In genomic region chr17:77781536-77781935, GRCh38 we compare ENCODE assay signal across 1 cellular context.
TF ChIP-seq lines count a peak whose summit lies in the region.

No MANE protein-coding gene starts in this region.

TF ChIP-seq in H1, 55 proteins besides CTCF, POLR2A, EP300 and RAD21 (continued from another document):
- TF ChIP-seq CTBP2 (IDR thresholded peaks at IDR 0.05; ENCODE audit: borderline replicate concordance, insufficient read depth, insufficient read length, low read length) (no peak), BACH1 (IDR thresholded peaks at IDR 0.05; ENCODE audit: low read length) (no peak), CBX8 (IDR thresholded peaks at IDR 0.05; ENCODE audit: borderline replicate concordance, low read depth, low read length) (no peak), CHD1 (IDR thresholded peaks at IDR 0.05; ENCODE audit: low read depth, low read length) (no peak), CHD7 (IDR thresholded peaks at IDR 0.05; ENCODE audit: insufficient replicate concordance, low read length) (no peak), KDM4A (IDR thresholded peaks at IDR 0.05; ENCODE audit: low read depth, low read length, severe bottlenecking) (no peak)
